Comparison of ENCODE assay signal across 12 cellular contexts in genomic region chr3:87696276-87697013, GRCh38.
DNase-seq lines count a peak whose midpoint lies in the region; ATAC-seq and TF ChIP-seq lines count a peak whose summit lies in the region.
"Had no signal": no experiment of that assay in that cellular context is flagged by ENCODE, and none has a peak within 500 bp of the region (broad histone marks: within the 10 kb centered on the region; RNA-seq: fewer than 3 reads in every experiment).

No MANE protein-coding gene starts in this region.

- H3K4me3 Mint-ChIP-seq in GM23338: no peak overlapping the region
- H3K4me3 Mint-ChIP-seq in nephron: peak overlapping the region in 1 of 3 experiments; percentile 1

- H3K79me2 ChIP-seq in GM23338 (replicated peaks; ENCODE audit: insufficient read depth): no peaks in the 10 kb centered on the region

- no peaks in the 10 kb centered on the region for H3K36me3 ChIP-seq in GM23338 (ENCODE audit: insufficient read depth)
- H3K36me3 ChIP-seq: BLaER1 had no signal

- H3K27ac ChIP-seq in GM23338 (ENCODE audit: low read depth) (no peak overlapping the region), VCaP (peak overlapping the region; percentile 84)
- H3K27ac ChIP-seq: BLaER1 had no signal

- H3K27me3 ChIP-seq in GM23338 (ENCODE audit: insufficient read depth): no peaks in the 10 kb centered on the region
- H3K27me3 ChIP-seq: BLaER1 had no signal

- DNase-seq in Ammon's horn (ENCODE audit: low spot score) (peak; percentile 4), GM23338 (ENCODE audit: low spot score) (peak; percentile 6), cerebellar cortex (ENCODE audit: low spot score) (no peak), mucosa of gallbladder (ENCODE audit: low spot score) (no peak), KBM-7 (no peak)
- DNase-seq: DMS 273 treated with DMSO at 0.1 percent for 48 hours, NCI-H1694, NCI-H446 had no signal

- H3K9me3 Mint-ChIP-seq in GM23338 (peaks cover 7% of the 10 kb centered on the region; the same call in 2 of the 3 replicates), nephron (no peaks in the 10 kb centered on the region)

- ATAC-seq in GM23338: no peak
- ATAC-seq: HCT116 had no signal

- peaks cover 6% of the 10 kb centered on the region; the same call in 1 of the 2 replicates for H3K9me2 ChIP-seq in GM23338 (ENCODE audit: insufficient read depth)

- no peak overlapping the region for H3K27ac Mint-ChIP-seq in GM23338
- H3K27ac Mint-ChIP-seq in nephron: peak overlapping the region in 2 of 3 experiments; percentile 40 to 49

- peak overlapping the region; percentile 67; the same call in 1 of the 2 replicates for H2AFZ ChIP-seq in GM23338

- TF ChIP-seq CTCF in GM23338 (conservative IDR thresholded peaks at IDR 0.05; ENCODE audit: low read depth in 2 of 2) (no peak), VCaP (conservative IDR thresholded peaks at IDR 0.05) (no peak), nephron (IDR thresholded peaks at IDR 0.05; ENCODE audit: unreplicated experiment in 3 of 3) (no peak)

- H3K4me1 Mint-ChIP-seq in GM23338 (no peaks in the 10 kb centered on the region), nephron (peaks cover 14% of the 10 kb centered on the region)

- H3K4me3 ChIP-seq in GM23338: no peak overlapping the region
- H3K4me3 ChIP-seq: BLaER1 had no signal

- H3F3A ChIP-seq in GM23338 (replicated peaks; ENCODE audit: low read depth): no peaks in the 10 kb centered on the region

- peaks cover 4% of the 10 kb centered on the region; the same call in 1 of the 3 replicates for H3K36me3 Mint-ChIP-seq in GM23338 (ENCODE audit: low read depth)
- H3K36me3 Mint-ChIP-seq in nephron (ENCODE audit: low read depth): no peaks in the 10 kb centered on the region

- no peaks in the 10 kb centered on the region for H3K27me3 Mint-ChIP-seq in GM23338 (ENCODE audit: insufficient read depth, low read depth, poor library complexity)
- no peaks in the 10 kb centered on the region for H3K27me3 Mint-ChIP-seq in nephron (ENCODE audit: low read depth)

- H3K4me2 ChIP-seq in GM23338: no peak overlapping the region
- H3K4me2 ChIP-seq: BLaER1 had no signal

- in situ Hi-C loops in KBM-7 (cut with MboI; ENCODE audit: low pct_unique_long_range_greater_than_20kb, low sequenced_read_pairs): no loop called here

- no peaks in the 10 kb centered on the region for H3K4me1 ChIP-seq in GM23338 (ENCODE audit: insufficient read depth)
- H3K4me1 ChIP-seq: BLaER1 had no signal

- no peaks in the 10 kb centered on the region for H4K20me1 ChIP-seq in GM23338 (replicated peaks; ENCODE audit: insufficient read depth)
- H4K20me1 ChIP-seq: BLaER1 had no signal

TF ChIP-seq in GM23338, 12 proteins besides CTCF, POLR2A, EP300 and RAD21 (continues in another document):
- TF ChIP-seq ZNF462 (CRISPR knock-in tag; IDR thresholded peaks at IDR 0.05) (no peak), CREB1 (CRISPR knock-in tag; IDR thresholded peaks at IDR 0.05; ENCODE audit: low read depth) (no peak), EZH2phosphoT487 (IDR thresholded peaks at IDR 0.05; ENCODE audit: unreplicated experiment) (no peak), ZNF114 (CRISPR knock-in tag; IDR thresholded peaks at IDR 0.05) (no peak), REST (IDR thresholded peaks at IDR 0.05; ENCODE audit: unreplicated experiment) (no peak), EZH2 (IDR thresholded peaks at IDR 0.05; ENCODE audit: low read depth, unreplicated experiment) (no peak), NANOG (IDR thresholded peaks at IDR 0.05; ENCODE audit: borderline replicate concordance) (no peak), ZNF331 (CRISPR knock-in tag; IDR thresholded peaks at IDR 0.05; ENCODE audit: low read depth) (no peak), JUNB (IDR thresholded peaks at IDR 0.05; ENCODE audit: unreplicated experiment) (no peak), POLR2AphosphoS5 (IDR thresholded peaks at IDR 0.05; ENCODE audit: low read depth) (no peak)

Comparison
In these comparisons a context has a peak if more than half of its experiments do, and no peak if none do; other contexts are left out.
1. DNase-seq: peak in Ammon's horn (single experiment) and GM23338 (single experiment); none in cerebellar cortex (single experiment), mucosa of gallbladder (single experiment) and KBM-7 (single experiment).